ENCODE assay signal across 12 cellular contexts in the genomic region with DNA sequence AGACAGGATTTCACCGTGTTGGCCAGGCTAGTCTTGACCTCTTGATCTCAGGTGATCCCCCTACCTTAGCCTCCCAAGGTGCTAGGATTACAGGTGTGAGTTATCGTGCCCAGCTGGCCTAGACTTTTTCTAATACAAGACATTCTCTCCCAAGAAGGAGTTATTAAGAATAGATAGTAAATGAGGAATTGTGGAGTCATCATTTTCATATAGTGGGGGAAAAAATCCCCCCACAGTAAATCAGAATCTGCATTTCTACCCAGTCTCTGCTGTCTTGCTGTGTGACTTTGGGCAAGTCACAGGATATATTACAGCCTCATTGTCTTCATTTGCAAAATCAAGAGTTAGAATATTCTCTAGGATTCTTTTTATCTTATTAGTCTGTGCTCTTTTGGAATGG. TPM values are rescaled to one million over a fixed set of nuclear protein-coding genes. Genes with fewer than 3 reads are reported as not detected.
"Had no signal": no experiment of that assay in that cellular context is flagged by ENCODE, and none has a peak within 500 bp of the region (broad histone marks: within the 10 kb centered on the region; RNA-seq: fewer than 3 reads in every experiment).

No MANE protein-coding gene starts in this region.

- H3K27ac ChIP-seq: KMS-11 had no signal

- DNase-seq: GOT3, HFFc6, IMR-90, Karpas-422, KBM-7 had no signal

- H3K4me3 Mint-ChIP-seq: HFFc6 had no signal

- H3K4me1 ChIP-seq: HAP-1 had no signal

- H3K9me3 Mint-ChIP-seq: HFFc6 had no signal

- ATAC-seq: HCT116 had no signal

- H3K27ac Mint-ChIP-seq: HFFc6 had no signal

- H3K4me3 ChIP-seq: HAP-1 had no signal

- H3K9me3 ChIP-seq: HAP-1 had no signal

- H3K4me2 ChIP-seq: KMS-11 had no signal

- H3K36me3 ChIP-seq: HAP-1 had no signal

- FAIRE-seq: HTR-8/SVneo had no signal

RNA-seq across cellular contexts. Expression of a gene that starts 21.6 kb away (rescaled TPM):
- total RNA-seq: H4, H7, HFFc6, HT-29, IMR-90 had no signal
- polyA plus RNA-seq: IMR-90 had no signal

RNA-seq across cellular contexts. Expression of a gene that starts 48.4 kb away (rescaled TPM):
- total RNA-seq: HFFc6, HT-29, IMR-90 had no signal
- polyA plus RNA-seq: IMR-90 had no signal
